ENCODE assay signal across 8 cellular contexts in the genomic region with DNA sequence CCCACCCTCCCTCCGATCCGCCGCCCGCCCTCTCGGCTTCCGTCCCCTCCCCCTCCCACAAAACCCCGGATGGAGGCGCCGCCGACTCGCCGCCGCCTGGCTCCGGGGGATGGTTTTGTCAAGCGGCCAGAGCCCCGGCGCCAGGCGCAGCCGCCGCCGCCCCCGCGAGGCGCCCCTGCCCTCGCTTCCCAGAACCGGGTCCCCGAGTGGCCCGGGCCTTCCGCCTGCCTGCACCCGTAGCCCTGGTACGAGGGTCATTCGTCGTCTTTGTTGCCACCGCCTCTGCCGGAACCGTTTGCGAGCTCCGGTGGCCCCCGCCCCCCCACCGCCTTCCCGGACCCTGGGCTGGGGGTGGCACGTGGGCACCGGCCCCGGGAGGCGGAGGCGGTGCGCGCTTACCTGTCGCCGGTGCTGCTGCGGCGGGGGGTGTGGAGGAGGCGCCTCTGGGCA. TPM values are rescaled to one million over a fixed set of nuclear protein-coding genes. Genes with fewer than 3 reads are reported as not detected.
DNase-seq lines count a peak whose midpoint lies in the region; ATAC-seq lines count a peak whose summit lies in the region.

No MANE protein-coding gene starts in this region.

- peak; percentile 1 for ATAC-seq in GM19328 (IDR thresholded peaks at IDR 0.05; ENCODE audit: unreplicated experiment)
- ATAC-seq in HG03457 (IDR thresholded peaks at IDR 0.05; ENCODE audit: unreplicated experiment), result peak; percentile 1

- H3K4me3 ChIP-seq in BLaER1, result peak overlapping the region; percentile 96

- no peaks in the 10 kb centered on the region for H3K9me3 ChIP-seq in BLaER1

- H3K27me3 ChIP-seq in BLaER1, result no peaks in the 10 kb centered on the region

- H3K9ac ChIP-seq in BLaER1, result peak overlapping the region; percentile 99

- peak; percentile 62 for DNase-seq in SK-N-DZ (ENCODE audit: low spot score)
- peak; percentile 84 for DNase-seq in activated naive CD4-positive, alpha-beta T cell treated with Interleukin-2 at 50 U/mL for 16 hours
- DNase-seq in globus pallidus (ENCODE audit: low spot score), result peak; percentile 63
- DNase-seq in occipital lobe (lab: John Stamatoyannopoulos, UW), result peak; percentile 68

- peak overlapping the region; percentile 87 for H3K4me2 ChIP-seq in BLaER1

- H3K36me3 ChIP-seq in BLaER1, result peaks cover 15% of the 10 kb centered on the region

- H3K4me1 ChIP-seq in BLaER1, result peaks cover 47% of the 10 kb centered on the region

- H4K20me1 ChIP-seq in BLaER1, result peaks cover 76% of the 10 kb centered on the region

- peak overlapping the region; percentile 99 for H3K27ac ChIP-seq in BLaER1
- peak overlapping the region; percentile 91 for H3K27ac ChIP-seq in temporal lobe (ENCODE audit: low read depth, low read length)

RNA-seq across cellular contexts. Expression of gene ZBTB2, which starts 0.3 kb away (rescaled TPM):
- polyA plus RNA-seq in SK-N-DZ (2014; cell fraction: cytosol; rRNA removed), result 8.7 and 9.6 TPM in 2 replicates
- polyA plus RNA-seq in SK-N-DZ (2014; cell fraction: nucleus; rRNA removed), result 4.3 and 4.9 TPM in 2 replicates
- total RNA-seq in occipital lobe (10.3 TPM), temporal lobe (5.9 TPM)

Comparison
In these comparisons a context has a peak if more than half of its experiments do, and no peak if none do; other contexts are left out.
1. Peak in every context shown above with its lines: DNase-seq, ATAC-seq, H3K4me3 ChIP-seq and H3K27ac ChIP-seq.